In the genomic region with DNA sequence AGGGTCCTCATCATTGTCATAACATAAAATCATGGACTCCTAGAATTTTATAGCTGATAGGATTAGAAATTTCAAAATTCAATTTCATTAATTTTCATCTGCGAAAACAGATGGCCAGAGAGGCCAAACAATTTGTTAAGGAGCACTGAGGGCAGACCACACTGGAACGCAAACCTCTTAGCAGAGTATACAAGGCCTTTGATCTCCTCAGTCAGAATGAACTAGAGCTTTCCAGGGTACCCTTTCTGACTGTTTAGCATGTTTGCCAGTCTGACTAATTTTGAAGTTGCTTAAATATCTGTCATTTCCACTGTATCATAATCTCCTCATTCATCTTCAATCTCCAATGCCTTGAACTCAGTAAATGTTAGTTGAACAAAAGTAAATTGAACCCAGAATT, we compare ENCODE assay signal across 34 cellular contexts. TPM values are rescaled to one million over a fixed set of nuclear protein-coding genes. Genes with fewer than 3 reads are reported as not detected.
"Had no signal": no experiment of that assay in that cellular context is flagged by ENCODE, and none has a peak within 500 bp of the region (broad histone marks: within the 10 kb centered on the region; RNA-seq: fewer than 3 reads in every experiment).

No MANE protein-coding gene starts in this region.

- ATAC-seq: activated CD8-positive, alpha-beta T cell treated with anti-CD3 and anti-CD28 coated beads for 36 hours; activated T-cell treated with anti-CD3 and anti-CD28 coated beads, Interleukin-2, amount 50 U/mL, for 72 hours; activated T-helper 17 cell treated with anti-CD3 and anti-CD28 coated beads, Interleukin-2, amount 50 U/mL, for 72 hours; body of pancreas; PC-3 had no signal

- H3K36me3 ChIP-seq: ascending aorta, breast epithelium, Peyer's patch, SJSA1 had no signal

- DNase-seq: activated CD4-positive, alpha-beta T cell treated with anti-CD3 and anti-CD28 coated beads, Interleukin-2, amount 10 ng/mL, durations not matched to agents 24 days and 14 days; activated CD4-positive, alpha-beta T cell treated with anti-CD3 and anti-CD28 coated beads, Interleukin-2, amount 50 U/mL, for 4 hours; activated CD8-positive, alpha-beta T cell treated with anti-CD3 and anti-CD28 coated beads for 36 hours; activated effector memory CD4-positive, alpha-beta T cell treated with anti-CD3 and anti-CD28 coated beads, Interleukin-2, amount 50 U/mL, for 16 hours; activated naive CD4-positive, alpha-beta T cell; activated naive CD4-positive, alpha-beta T cell treated with anti-CD3 and anti-CD28 coated beads, Interleukin-2, amount 50 U/mL, for 16 hours; activated naive CD8-positive, alpha-beta T cell treated with anti-CD3 and anti-CD28 coated beads for 36 hours; activated T-cell treated with anti-CD3 and anti-CD28 coated beads, Interleukin-2, amount 50 U/mL, for 1 hour; activated T-cell treated with anti-CD3 and anti-CD28 coated beads, Interleukin-2, amount 50 U/mL, for 72 hours; amniotic stem cell; body of pancreas; NCI-H1105; NCI-H1436; NCI-H1694; NCI-H1930; NCI-H2081 treated with DMSO at 0.1 percent for 48 hours; NCI-H226; NCI-H446 treated with DMSO at 0.1 percent for 48 hours; NCI-H526; NCI-H748 treated with DMSO at 0.1 percent for 48 hours; NK-92 treated with Interleukin-12 subunit alpha and Interleukin-12 subunit beta, amount 100 ng/mL, for 24 hours; PC-3; Peyer's patch; RPMI8226; SHP77 treated with DMSO at 0.1 percent for 48 hours; SK-N-SH had no signal

- H3K4me1 Mint-ChIP-seq: activated CD4-positive, alpha-beta T cell treated with anti-CD3 and anti-CD28 coated beads, Interleukin-2, amount 10 ng/mL, durations not matched to agents 24 days and 14 days; activated naive CD8-positive, alpha-beta T cell treated with anti-CD3 and anti-CD28 coated beads for 36 hours; activated T-helper 17 cell treated with anti-CD3 and anti-CD28 coated beads, Interleukin-2, amount 50 U/mL, for 72 hours had no signal

- H3K4me2 ChIP-seq: SK-N-SH had no signal

- H3K4me1 ChIP-seq: ascending aorta, breast epithelium, Peyer's patch had no signal

- H3K4me3 ChIP-seq: ascending aorta, body of pancreas, breast epithelium, Peyer's patch, SJSA1 had no signal

- FAIRE-seq: TTC549 had no signal

- H3K27me3 Mint-ChIP-seq: activated CD8-positive, alpha-beta T cell treated with anti-CD3 and anti-CD28 coated beads for 36 hours; activated T-helper 17 cell treated with anti-CD3 and anti-CD28 coated beads, Interleukin-2, amount 50 U/mL, for 72 hours had no signal

- H3K36me3 Mint-ChIP-seq: activated naive CD8-positive, alpha-beta T cell treated with anti-CD3 and anti-CD28 coated beads for 36 hours had no signal

- H3K9me3 ChIP-seq: ascending aorta, body of pancreas, breast epithelium, Peyer's patch, SJSA1, SK-N-SH had no signal

- H3K27ac ChIP-seq: ascending aorta, breast epithelium, Peyer's patch, SJSA1 had no signal

- H3K9ac ChIP-seq: SK-N-SH had no signal

- H3K27ac Mint-ChIP-seq: activated CD4-positive, alpha-beta T cell treated with anti-CD3 and anti-CD28 coated beads, Interleukin-2, amount 10 ng/mL, durations not matched to agents 24 days and 14 days; activated CD8-positive, alpha-beta T cell treated with anti-CD3 and anti-CD28 coated beads for 36 hours; activated naive CD8-positive, alpha-beta T cell treated with anti-CD3 and anti-CD28 coated beads for 36 hours; activated T-cell treated with anti-CD3 and anti-CD28 coated beads, Interleukin-2, amount 50 U/mL, for 72 hours; activated T-helper 17 cell treated with anti-CD3 and anti-CD28 coated beads, Interleukin-2, amount 50 U/mL, for 72 hours; T-helper 1 cell treated with Interleukin-12 subunit alpha and Interleukin-12 subunit beta and Interleukin-4 antibody, amounts not matched to agents 30 μg/mL and 1 μg/mL, for 36 hours; T-helper 2 cell treated with Interferon-gamma antibody and Interleukin-4, amounts not matched to agents 5 μg/mL and 100 μg/mL, for 36 hours had no signal

- H3K9me3 Mint-ChIP-seq: activated CD4-positive, alpha-beta T cell treated with anti-CD3 and anti-CD28 coated beads, Interleukin-2, amount 10 ng/mL, durations not matched to agents 24 days and 14 days; activated CD8-positive, alpha-beta T cell treated with anti-CD3 and anti-CD28 coated beads for 36 hours; activated naive CD8-positive, alpha-beta T cell treated with anti-CD3 and anti-CD28 coated beads for 36 hours; activated T-cell treated with anti-CD3 and anti-CD28 coated beads, Interleukin-2, amount 50 U/mL, for 72 hours; activated T-helper 17 cell treated with anti-CD3 and anti-CD28 coated beads, Interleukin-2, amount 50 U/mL, for 72 hours; T-helper 1 cell treated with Interleukin-12 subunit alpha and Interleukin-12 subunit beta and Interleukin-4 antibody, amounts not matched to agents 30 μg/mL and 1 μg/mL, for 36 hours; T-helper 2 cell treated with Interferon-gamma antibody and Interleukin-4, amounts not matched to agents 5 μg/mL and 100 μg/mL, for 36 hours had no signal

- H3K27me3 ChIP-seq: ascending aorta, body of pancreas, breast epithelium, Peyer's patch, SJSA1 had no signal

- H3K4me3 Mint-ChIP-seq: activated CD4-positive, alpha-beta T cell treated with anti-CD3 and anti-CD28 coated beads, Interleukin-2, amount 10 ng/mL, durations not matched to agents 24 days and 14 days; activated CD8-positive, alpha-beta T cell treated with anti-CD3 and anti-CD28 coated beads for 36 hours; activated naive CD8-positive, alpha-beta T cell treated with anti-CD3 and anti-CD28 coated beads for 36 hours; activated T-cell treated with anti-CD3 and anti-CD28 coated beads, Interleukin-2, amount 50 U/mL, for 72 hours; activated T-helper 17 cell treated with anti-CD3 and anti-CD28 coated beads, Interleukin-2, amount 50 U/mL, for 72 hours; T-helper 1 cell treated with Interleukin-12 subunit alpha and Interleukin-12 subunit beta and Interleukin-4 antibody, amounts not matched to agents 30 μg/mL and 1 μg/mL, for 36 hours; T-helper 2 cell treated with Interferon-gamma antibody and Interleukin-4, amounts not matched to agents 5 μg/mL and 100 μg/mL, for 36 hours had no signal

RNA-seq across cellular contexts. Expression of a gene that starts 41.9 kb away (rescaled TPM):
- total RNA-seq: activated CD8-positive, alpha-beta T cell treated with anti-CD3 and anti-CD28 coated beads for 36 hours; MCF 10A; PC-3 had no signal
